ENCODE assay signal across 8 cellular contexts in the genomic region with DNA sequence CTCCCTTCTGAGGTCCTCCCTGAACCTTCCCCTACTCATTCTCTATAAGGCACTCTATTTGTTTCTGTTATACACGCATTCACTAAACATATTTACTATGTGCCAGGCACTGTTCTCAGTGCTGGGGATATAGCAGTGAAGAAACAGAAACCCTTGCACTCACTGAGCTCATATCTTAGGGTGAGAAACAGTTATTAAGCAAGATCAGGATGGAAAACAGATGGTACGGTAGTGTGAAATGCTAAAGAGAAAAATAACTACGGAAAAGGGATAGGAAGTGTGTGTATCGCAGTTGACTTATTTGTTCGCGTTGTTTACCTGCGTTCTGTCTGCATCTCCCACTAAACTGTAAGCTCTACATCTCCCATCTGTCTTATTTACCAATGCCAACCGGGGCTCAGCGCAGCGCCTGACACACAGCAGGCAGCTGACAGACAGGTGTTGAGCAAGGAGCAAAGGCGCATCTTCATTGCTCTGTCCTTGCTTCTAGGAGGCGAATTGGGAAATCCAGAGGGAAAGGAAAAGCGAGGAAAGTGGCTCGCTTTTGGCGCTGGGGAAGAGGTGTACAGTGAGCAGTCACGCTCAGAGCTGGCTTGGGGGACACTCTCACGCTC. TPM values are rescaled to one million over a fixed set of nuclear protein-coding genes. Genes with fewer than 3 reads are reported as not detected.
DNase-seq lines count a peak whose midpoint lies in the region; FAIRE-seq and TF ChIP-seq lines count a peak whose summit lies in the region.

No MANE protein-coding gene starts in this region.

- TF ChIP-seq POLR2A in suprapubic skin (IDR thresholded peaks at IDR 0.05) = no peak

- peak overlapping the region; percentile 74 for H3K4me3 ChIP-seq in Jurkat, Clone E6-1 (ENCODE audit: low read length)
- peak overlapping the region; percentile 74 to 90 for H3K4me3 ChIP-seq in kidney (ENCODE audit: low read length in 2 of 2)
- H3K4me3 ChIP-seq in suprapubic skin = peak overlapping the region; percentile 76

- peaks cover 0 to 7% of the 10 kb centered on the region in 2 donors for H3K36me3 ChIP-seq in kidney (ENCODE audit: control insufficient read depth in 1 of 2, insufficient read depth in 2 of 2, low read length in 2 of 2)
- peaks cover 19% of the 10 kb centered on the region for H3K36me3 ChIP-seq in suprapubic skin

- WGBS in suprapubic skin = 16% methylated on average over 17 of the region's 17 CpGs

- intact Hi-C loops in kidney (cut with DNase I) = no loop called here

- FAIRE-seq in kidney (lab: Jason Lieb, UNC) = no peak

- TF ChIP-seq CTCF in kidney (IDR thresholded peaks at IDR 0.05; ENCODE audit: borderline replicate concordance, extremely low read depth, insufficient read depth) (no peak), suprapubic skin (IDR thresholded peaks at IDR 0.05) (no peak)

- DNase-seq in DMS79 treated with DMSO at 0.1 percent for 48 hours (lab: John Stamatoyannopoulos, UW) (peak; percentile 43), DMS79 (lab: John Stamatoyannopoulos, UW) (no peak), amniotic epithelial cell (ENCODE audit: low read depth) (peak; percentile 41), kidney (no peak), suprapubic skin (ENCODE audit: low spot score in 2 of 2) (no peak), putamen (ENCODE audit: low spot score) (no peak), AG08396 (ENCODE audit: low spot score) (no peak)
- no peak for DNase-seq in Jurkat, Clone E6-1 (ENCODE audit: low read depth, low spot score)

- TF ChIP-seq EP300 in suprapubic skin (IDR thresholded peaks at IDR 0.05) = no peak

- no peaks in the 10 kb centered on the region for H3K9me3 ChIP-seq in kidney (ENCODE audit: control insufficient read depth in 1 of 2, low read length in 2 of 2)
- no peaks in the 10 kb centered on the region for H3K9me3 ChIP-seq in suprapubic skin

- H3K27ac ChIP-seq in kidney (ENCODE audit: low read depth in 2 of 2, low read length in 2 of 2) (peak overlapping the region in 1 of 2 donors; percentile 28), suprapubic skin (peak overlapping the region; percentile 78)

- H3K4me1 ChIP-seq in kidney (ENCODE audit: control insufficient read depth in 1 of 2, insufficient read depth in 1 of 2, low read depth in 1 of 2, low read length in 2 of 2) (peaks cover 9 to 18% of the 10 kb centered on the region in 2 donors), suprapubic skin (peaks cover 24% of the 10 kb centered on the region)

- peak overlapping the region; percentile 1 to 70 for H3K9ac ChIP-seq in kidney (ENCODE audit: low read length in 2 of 2)

- H3K27me3 ChIP-seq in suprapubic skin = no peaks in the 10 kb centered on the region

RNA-seq across cellular contexts. Expression of a gene that starts 0.6 kb away (rescaled TPM):
- polyA plus RNA-seq in Jurkat, Clone E6-1 (2012; ENCODE audit: insufficient read depth, insufficient read length) = 10.4 TPM
- 8.1 TPM for total RNA-seq in kidney
- 3.9 TPM for polyA plus RNA-seq in kidney (ENCODE audit: insufficient read depth, low read depth, low replicate concordance)
- 10 to 100 TPM in 1 of 4 donors, 1 to 10 TPM in 3; 5.0 to 12.6 (median 5.4) TPM for total RNA-seq in suprapubic skin

RNA-seq across cellular contexts. Expression of a gene that starts 0.7 kb away (rescaled TPM):
- polyA plus RNA-seq in Jurkat, Clone E6-1 (2012; ENCODE audit: insufficient read depth, insufficient read length) = 206 TPM
- total RNA-seq in kidney (47.4 TPM), suprapubic skin (10 to 100 TPM; 63.2 to 83.3 (median 75.3) TPM)
- 114 TPM for polyA plus RNA-seq in kidney (ENCODE audit: insufficient read depth, low read depth, low replicate concordance)

RNA-seq across cellular contexts. Expression of a gene that starts 46.5 kb away (rescaled TPM):
- not detected for polyA plus RNA-seq in Jurkat, Clone E6-1 (2012; ENCODE audit: insufficient read depth, insufficient read length)
- total RNA-seq in kidney (0.54 TPM), suprapubic skin (not detected)
- polyA plus RNA-seq in kidney (ENCODE audit: insufficient read depth, low read depth, low replicate concordance) = not detected

Comparison
In these comparisons a context has a peak if more than half of its experiments do, and no peak if none do; other contexts are left out.
1. DNase-seq: peak in DMS79 treated with DMSO at 0.1 percent for 48 hours (single experiment) and amniotic epithelial cell (single experiment); none in DMS79 (single experiment), Jurkat, Clone E6-1 (single experiment), kidney (single experiment), suprapubic skin (0 of 2), putamen (single experiment) and AG08396 (single experiment).
2. Peak in every context shown above with its lines, with median percentiles within 50 percentile points of each other: H3K4me3 ChIP-seq.